In the genomic region with DNA sequence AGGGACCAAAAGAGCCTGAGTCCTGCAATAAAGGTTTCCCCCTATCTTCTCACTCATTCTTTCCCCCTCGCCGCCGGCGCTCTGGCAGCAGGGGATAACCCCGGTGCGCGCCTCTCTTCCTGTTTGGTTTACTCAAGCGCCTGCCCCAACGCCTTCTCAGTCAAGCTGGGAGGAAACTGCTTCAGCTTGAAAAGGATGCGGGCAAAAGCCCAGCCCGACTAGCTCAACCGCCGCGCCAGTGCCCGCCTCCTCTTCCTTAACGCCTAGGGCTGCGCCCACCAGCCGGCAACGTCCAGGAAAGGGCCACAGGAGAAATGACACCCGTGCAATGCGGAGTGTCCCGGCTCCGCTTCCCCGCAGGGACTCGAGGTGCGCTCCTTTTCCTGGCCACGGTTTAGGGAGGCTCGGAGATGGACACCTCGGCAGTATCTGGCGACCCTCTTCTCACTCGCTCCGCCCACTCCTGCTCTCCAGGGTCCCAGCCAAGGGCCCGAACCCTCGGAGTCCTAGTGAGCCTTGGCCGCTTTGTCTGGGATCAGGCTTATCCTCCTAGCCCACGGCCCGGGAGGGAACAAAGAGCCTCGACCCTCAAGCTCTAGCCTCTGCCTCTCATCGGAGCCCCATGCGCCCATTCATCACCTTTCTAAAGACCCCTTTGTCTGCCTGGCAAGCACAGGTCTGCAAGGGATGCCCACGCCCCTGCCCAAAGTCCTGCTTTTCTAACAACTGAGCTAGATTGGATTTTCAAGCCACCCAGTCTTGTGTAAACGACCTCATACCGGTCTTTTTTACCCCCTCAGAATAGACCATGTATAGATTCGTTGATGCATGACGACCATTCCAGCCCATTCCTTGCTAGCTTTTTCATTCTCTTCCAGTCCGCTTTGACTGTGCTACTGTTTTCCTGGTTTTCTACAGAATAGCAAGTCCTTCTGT, we compare ENCODE assay signal across 8 cellular contexts. TPM values are rescaled to one million over a fixed set of nuclear protein-coding genes. Genes with fewer than 3 reads are reported as not detected.
DNase-seq lines count a peak whose midpoint lies in the region; ATAC-seq and TF ChIP-seq lines count a peak whose summit lies in the region.

No MANE protein-coding gene starts in this region.

- peak overlapping the region; percentile 90 to 99 for H3K4me3 Mint-ChIP-seq in CD14-positive monocyte

- peaks cover 45% of the 10 kb centered on the region for H3K4me1 Mint-ChIP-seq in CD14-positive monocyte

- peak overlapping the region; percentile 19 for H3K4me3 ChIP-seq in ovary
- H3K4me3 ChIP-seq in thyroid gland (replicated peaks in 1 of 3) = peak overlapping the region; percentile 7 to 37 (median 10)

- no peaks in the 10 kb centered on the region for H3K27me3 Mint-ChIP-seq in CD14-positive monocyte (ENCODE audit: low read depth in 3 of 3)

- H3K36me3 Mint-ChIP-seq in CD14-positive monocyte = peaks cover 10 to 24% of the 10 kb centered on the region in 2 donors

- ATAC-seq in GM19397 (IDR thresholded peaks at IDR 0.05; ENCODE audit: unreplicated experiment) (peak; percentile 40), HG03565 (IDR thresholded peaks at IDR 0.05; ENCODE audit: unreplicated experiment) (peak; percentile 28)

- H3K27me3 ChIP-seq in ovary = no peaks in the 10 kb centered on the region
- no peaks in the 10 kb centered on the region for H3K27me3 ChIP-seq in thyroid gland

- DNase-seq in CD14-positive monocyte (ENCODE audit: low spot score) (peak; percentile 88), germinal center (ENCODE audit: low spot score) (peak; percentile 74), ovary (peak in 2 of 5 donors; percentile 24 to 36), thyroid gland (peak; percentile 44 to 54)
- peak; percentile 73 to 86 for DNase-seq in activated T-helper 1 cell treated with anti-CD3 and anti-CD28 coated beads, Interleukin-2, amount 50 U/mL, for 16 hours (ENCODE audit: low read depth in 1 of 2, low spot score in 1 of 2)

- no peak for TF ChIP-seq CTCF in CD14-positive monocyte (IDR thresholded peaks at IDR 0.05)
- no peak for TF ChIP-seq CTCF in ovary (IDR thresholded peaks at IDR 0.05)
- TF ChIP-seq CTCF in thyroid gland (IDR thresholded peaks at IDR 0.05) = no peak

- H3K27ac ChIP-seq in ovary (no peak overlapping the region), thyroid gland (peak overlapping the region; percentile 49 to 67 (median 66))

- no peaks in the 10 kb centered on the region for H3K4me1 ChIP-seq in ovary (ENCODE audit: insufficient read depth)
- H3K4me1 ChIP-seq in thyroid gland = peaks cover 0 to 7% of the 10 kb centered on the region in 2 donors

- TF ChIP-seq POLR2A in ovary (IDR thresholded peaks at IDR 0.05) = no peak
- no peak for TF ChIP-seq POLR2A in thyroid gland (IDR thresholded peaks at IDR 0.05)

- H3K36me3 ChIP-seq in ovary (no peaks in the 10 kb centered on the region), thyroid gland (no peaks in the 10 kb centered on the region)

- no peak for TF ChIP-seq EP300 in ovary (IDR thresholded peaks at IDR 0.05)

- H3K27ac Mint-ChIP-seq in CD14-positive monocyte = peak overlapping the region; percentile 93 to 99 (median 99)

- WGBS in ovary, 3 donors = 1 to 2% (median 1%) methylated on average over 46 of the region's 46 CpGs
- WGBS in thyroid gland, 2 donors = 2 to 4% methylated on average over 34 to 43 of the region's 46 CpGs

- H3K9me3 ChIP-seq in ovary (no peaks in the 10 kb centered on the region), thyroid gland (no peaks in the 10 kb centered on the region)

- H3K9me3 Mint-ChIP-seq in CD14-positive monocyte = no peaks in the 10 kb centered on the region

- intact Hi-C loops in CD14-positive monocyte (cut with micrococcal nuclease) (loop anchor here (5.0 to 10.0 kb wide), 4 partner anchors 56 to 124 kb away; no protein-coding TSS in a partner anchor), ovary (cut with DNase I) (no loop called here), thyroid gland (cut with DNase I) (no loop called here)

TF ChIP-seq in PFSK-1, 5 proteins besides CTCF, POLR2A, EP300 and RAD21:
- TF ChIP-seq FOXP2 (optimal IDR thresholded peaks at IDR 0.05; ENCODE audit: borderline replicate concordance, extremely low read depth, extremely low read length, insufficient read depth) (peak; percentile 65), SIN3A (IDR thresholded peaks at IDR 0.05; ENCODE audit: borderline replicate concordance, insufficient read depth, low read length) (no peak), POLR2AphosphoS5 (IDR thresholded peaks at IDR 0.05; ENCODE audit: low read depth, low read length) (no peak), TAF1 (IDR thresholded peaks at IDR 0.05; ENCODE audit: borderline replicate concordance, insufficient read depth, low read length) (no peak)
- TF ChIP-seq, protein P1, sequence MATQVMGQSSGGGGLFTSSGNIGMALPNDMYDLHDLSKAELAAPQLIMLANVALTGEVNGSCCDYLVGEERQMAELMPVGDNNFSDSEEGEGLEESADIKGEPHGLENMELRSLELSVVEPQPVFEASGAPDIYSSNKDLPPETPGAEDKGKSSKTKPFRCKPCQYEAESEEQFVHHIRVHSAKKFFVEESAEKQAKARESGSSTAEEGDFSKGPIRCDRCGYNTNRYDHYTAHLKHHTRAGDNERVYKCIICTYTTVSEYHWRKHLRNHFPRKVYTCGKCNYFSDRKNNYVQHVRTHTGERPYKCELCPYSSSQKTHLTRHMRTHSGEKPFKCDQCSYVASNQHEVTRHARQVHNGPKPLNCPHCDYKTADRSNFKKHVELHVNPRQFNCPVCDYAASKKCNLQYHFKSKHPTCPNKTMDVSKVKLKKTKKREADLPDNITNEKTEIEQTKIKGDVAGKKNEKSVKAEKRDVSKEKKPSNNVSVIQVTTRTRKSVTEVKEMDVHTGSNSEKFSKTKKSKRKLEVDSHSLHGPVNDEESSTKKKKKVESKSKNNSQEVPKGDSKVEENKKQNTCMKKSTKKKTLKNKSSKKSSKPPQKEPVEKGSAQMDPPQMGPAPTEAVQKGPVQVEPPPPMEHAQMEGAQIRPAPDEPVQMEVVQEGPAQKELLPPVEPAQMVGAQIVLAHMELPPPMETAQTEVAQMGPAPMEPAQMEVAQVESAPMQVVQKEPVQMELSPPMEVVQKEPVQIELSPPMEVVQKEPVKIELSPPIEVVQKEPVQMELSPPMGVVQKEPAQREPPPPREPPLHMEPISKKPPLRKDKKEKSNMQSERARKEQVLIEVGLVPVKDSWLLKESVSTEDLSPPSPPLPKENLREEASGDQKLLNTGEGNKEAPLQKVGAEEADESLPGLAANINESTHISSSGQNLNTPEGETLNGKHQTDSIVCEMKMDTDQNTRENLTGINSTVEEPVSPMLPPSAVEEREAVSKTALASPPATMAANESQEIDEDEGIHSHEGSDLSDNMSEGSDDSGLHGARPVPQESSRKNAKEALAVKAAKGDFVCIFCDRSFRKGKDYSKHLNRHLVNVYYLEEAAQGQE (IDR thresholded peaks at IDR 0.05; ENCODE audit: insufficient read depth in 1 of 2, low read depth in 2 of 2, low read length in 2 of 2) = no peak

RNA-seq across cellular contexts. Expression of a gene that starts 2.0 kb away (rescaled TPM):
- 10 to 100 TPM; 30.7 to 36.4 TPM for polyA plus RNA-seq in CD14-positive monocyte
- not detected for polyA plus RNA-seq in PFSK-1 (2012; ENCODE audit: insufficient read length, low read depth)
- 1 to 10 TPM in 6 of 7 donors, under 1 TPM in 1; 0.95 to 3.5 (median 2.3) TPM for total RNA-seq in ovary
- 1 to 10 TPM in 1 of 2 donors, under 1 TPM in 1; 0.61 to 1.9 TPM for polyA plus RNA-seq in ovary
- 1 to 10 TPM; 3.4 to 7.0 (median 4.4) TPM for total RNA-seq in thyroid gland

Comparison
In these comparisons a context has a peak if more than half of its experiments do, and no peak if none do; other contexts are left out.
1. H3K27ac ChIP-seq: peak in thyroid gland (3 of 3); none in ovary (0 of 2).
2. intact Hi-C loops: an anchor here in CD14-positive monocyte (5.0 to 10.0 kb wide); none called in ovary and thyroid gland.